In the genomic region with DNA sequence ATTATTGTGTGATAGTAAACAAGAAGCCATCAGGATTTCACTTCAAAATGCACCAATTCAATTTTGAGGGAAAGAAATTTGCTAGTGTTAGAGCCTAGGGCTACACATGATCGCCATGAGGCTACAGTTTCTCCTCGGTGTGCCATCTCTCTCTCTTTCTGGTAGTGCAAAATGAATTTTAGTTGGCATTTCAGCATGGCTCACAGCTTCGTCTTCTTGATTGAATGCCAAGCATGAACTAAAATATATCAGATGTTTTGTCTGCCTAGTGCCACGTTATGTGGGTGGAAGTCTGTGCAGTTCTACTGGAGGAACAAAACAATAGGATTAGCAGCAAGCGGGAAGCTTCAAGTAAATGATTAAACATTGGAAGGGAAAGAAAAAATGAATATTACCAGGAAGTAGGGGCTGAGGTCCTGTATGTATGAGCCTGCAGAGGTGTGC, we compare ENCODE assay signal across 16 cellular contexts. TPM values are rescaled to one million over a fixed set of nuclear protein-coding genes. Genes with fewer than 3 reads are reported as not detected.
DNase-seq lines count a peak whose midpoint lies in the region; ATAC-seq and TF ChIP-seq lines count a peak whose summit lies in the region.
"Had no signal": no experiment of that assay in that cellular context is flagged by ENCODE, and none has a peak within 500 bp of the region (broad histone marks: within the 10 kb centered on the region; RNA-seq: fewer than 3 reads in every experiment).

No MANE protein-coding gene starts in this region.

- peak; percentile 40 for DNase-seq in DMS153 (lab: John Stamatoyannopoulos, UW)
- peak; percentile 61 for DNase-seq in NCI-H446 treated with DMSO at 0.1 percent for 48 hours (lab: John Stamatoyannopoulos, UW)
- DNase-seq in epithelial cell of esophagus (ENCODE audit: low read depth): peak; percentile 24
- DNase-seq in putamen (ENCODE audit: low spot score): peak; percentile 20
- no peak for DNase-seq in central memory CD4-positive, alpha-beta T cell
- DNase-seq in activated CD4-positive, alpha-beta T cell treated with anti-CD3 and anti-CD28 coated beads for 36 hours: no peak
- no peak for DNase-seq in natural killer cell
- DNase-seq in SW 1271 (lab: John Stamatoyannopoulos, UW): no peak
- DNase-seq: activated CD4-positive, alpha-beta T cell treated with anti-CD3 and anti-CD28 coated beads for 4 hours; EL; foreskin keratinocyte; mesenchymal stem cell; posterior cingulate gyrus; RPMI8226; stimulated activated CD8-positive, alpha-beta memory T cell treated with anti-CD3 and anti-CD28 coated beads, Interleukin-4, amount 100 ng/mL, for 48 hours; upper lobe of left lung had no signal

- H3K36me3 Mint-ChIP-seq in activated CD4-positive, alpha-beta T cell treated with anti-CD3 and anti-CD28 coated beads for 36 hours (ENCODE audit: low read depth): no peaks in the 10 kb centered on the region
- H3K36me3 Mint-ChIP-seq in natural killer cell: no peaks in the 10 kb centered on the region

- CTCF ChIA-PET in activated CD4-positive, alpha-beta T cell treated with anti-CD3 and anti-CD28 coated beads for 36 hours (lab: Charles Lee): no interaction called here

- H3K9me3 Mint-ChIP-seq in activated CD4-positive, alpha-beta T cell treated with anti-CD3 and anti-CD28 coated beads for 36 hours (ENCODE audit: low read depth): peaks cover 5% of the 10 kb centered on the region
- H3K9me3 Mint-ChIP-seq in natural killer cell: peaks cover 0 to 2% of the 10 kb centered on the region in 2 donors

- POLR2A ChIA-PET in activated CD4-positive, alpha-beta T cell treated with anti-CD3 and anti-CD28 coated beads for 36 hours (lab: Charles Lee): no interaction called here

- H3K4me3 ChIP-seq in epithelial cell of esophagus (ENCODE audit: low read length): no peak overlapping the region
- H3K4me3 ChIP-seq: upper lobe of left lung had no signal

- no peak for ATAC-seq in activated CD4-positive, alpha-beta T cell treated with anti-CD3 and anti-CD28 coated beads for 36 hours
- ATAC-seq in natural killer cell: no peak

- TF ChIP-seq CTCF in epithelial cell of esophagus (IDR thresholded peaks at IDR 0.05; ENCODE audit: insufficient read depth, low read depth, low read length, missing control alignments) (no peak), natural killer cell (IDR thresholded peaks at IDR 0.05) (no peak)

- H3K4me3 Mint-ChIP-seq in activated CD4-positive, alpha-beta T cell treated with anti-CD3 and anti-CD28 coated beads for 36 hours: no peak overlapping the region
- H3K4me3 Mint-ChIP-seq in natural killer cell: no peak overlapping the region

- no peaks in the 10 kb centered on the region for H3K4me1 Mint-ChIP-seq in activated CD4-positive, alpha-beta T cell treated with anti-CD3 and anti-CD28 coated beads for 36 hours
- no peaks in the 10 kb centered on the region for H3K4me1 Mint-ChIP-seq in natural killer cell

- peaks cover 12% of the 10 kb centered on the region for H3K27me3 Mint-ChIP-seq in activated CD4-positive, alpha-beta T cell treated with anti-CD3 and anti-CD28 coated beads for 36 hours
- peaks cover 4 to 16% of the 10 kb centered on the region in 2 donors for H3K27me3 Mint-ChIP-seq in natural killer cell (ENCODE audit: low read depth in 2 of 2)

- intact Hi-C loops in activated CD4-positive, alpha-beta T cell treated with anti-CD3 and anti-CD28 coated beads for 36 hours (cut with DNase I, micrococcal nuclease): no loop called here
- intact Hi-C loops in natural killer cell (cut with micrococcal nuclease): no loop called here

- no peak overlapping the region for H3K27ac Mint-ChIP-seq in activated CD4-positive, alpha-beta T cell treated with anti-CD3 and anti-CD28 coated beads for 36 hours
- no peak overlapping the region for H3K27ac Mint-ChIP-seq in natural killer cell

RNA-seq across cellular contexts. Expression of a gene that starts 6.8 kb away (rescaled TPM):
- not detected for total RNA-seq in activated CD4-positive, alpha-beta T cell treated with anti-CD3 and anti-CD28 coated beads for 36 hours
- not detected for total RNA-seq in natural killer cell

Comparison
In these comparisons a context has a peak if more than half of its experiments do, and no peak if none do; other contexts are left out.
1. DNase-seq: peak in DMS153 (single experiment), NCI-H446 treated with DMSO at 0.1 percent for 48 hours (single experiment), epithelial cell of esophagus (single experiment) and putamen (single experiment); none in central memory CD4-positive, alpha-beta T cell (single experiment), activated CD4-positive, alpha-beta T cell treated with anti-CD3 and anti-CD28 coated beads for 36 hours (single experiment), natural killer cell (single experiment) and SW 1271 (0 of 2).